In the genomic region with DNA sequence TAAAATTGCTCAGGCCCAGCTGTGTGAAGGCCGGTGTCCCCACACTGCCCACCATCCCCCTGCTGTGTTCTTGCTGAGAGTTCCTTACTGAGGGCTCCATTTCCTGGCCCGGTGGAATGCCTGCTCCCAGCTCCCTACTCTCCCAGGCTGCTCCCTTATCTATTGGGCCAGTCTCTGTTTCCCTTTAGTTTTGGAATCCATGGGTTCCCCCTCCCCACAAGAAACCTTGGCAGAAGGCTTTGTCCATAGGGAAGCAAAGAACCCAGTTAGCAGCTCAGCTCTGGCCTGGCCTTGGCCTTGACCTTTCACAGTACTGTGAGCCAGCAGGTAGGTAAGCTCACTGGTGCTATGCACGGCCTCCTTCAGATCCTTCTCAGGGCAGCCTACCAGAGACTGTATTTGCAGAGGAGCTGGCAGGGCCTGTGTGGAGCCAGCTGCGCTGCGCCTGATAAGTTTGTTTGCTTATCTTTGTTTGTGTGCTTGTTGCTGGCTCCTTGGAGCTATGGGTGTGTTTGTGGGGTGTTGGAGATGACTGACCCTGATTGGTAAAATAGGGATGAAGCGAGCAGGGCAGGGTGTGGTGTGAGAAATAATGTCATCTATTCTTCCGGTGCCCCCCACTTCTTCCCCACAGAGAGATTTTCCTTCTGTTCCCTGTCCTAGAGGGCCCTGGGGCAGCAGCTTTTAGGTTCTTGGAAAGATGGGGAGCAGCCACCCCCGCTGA, we compare ENCODE assay signal across 8 cellular contexts. TPM values are rescaled to one million over a fixed set of nuclear protein-coding genes. Genes with fewer than 3 reads are reported as not detected.
A peak's percentile ranks its signal among the peaks of the same experiment; 100 is the strongest.
DNase-seq lines count a peak whose midpoint lies in the region; ATAC-seq lines count a peak whose summit lies in the region.

No MANE protein-coding gene starts in this region.

- no peak for ATAC-seq in GM21529 (IDR thresholded peaks at IDR 0.05; ENCODE audit: unreplicated experiment)
- ATAC-seq in HG03045 (IDR thresholded peaks at IDR 0.05; ENCODE audit: unreplicated experiment), result no peak

- DNase-seq in CMK (ENCODE audit: low read depth), result peak; percentile 75
- peak; percentile 67 for DNase-seq in NCI-H226
- peak; percentile 91 for DNase-seq in mucosa of gallbladder (ENCODE audit: low spot score)
- no peak for DNase-seq in GDM1 (lab: John Stamatoyannopoulos, UW)
- no peak for DNase-seq in dedifferentiated amniotic fluid mesenchymal stem cell (ENCODE audit: extremely low spot score)

- peak overlapping the region; percentile 87 for H3K27ac ChIP-seq in cingulate gyrus (ENCODE audit: low read depth, low read length)

RNA-seq across cellular contexts. Expression of a gene that starts 19.2 kb away (rescaled TPM):
- total RNA-seq in mucosa of gallbladder, result 89.7 TPM

Comparison
In these comparisons a context has a peak if more than half of its experiments do, and no peak if none do; other contexts are left out.
1. DNase-seq: peak in CMK (single experiment), NCI-H226 (single experiment) and mucosa of gallbladder (single experiment); none in GDM1 (single experiment) and dedifferentiated amniotic fluid mesenchymal stem cell (single experiment).